In genomic region chrX:643211-643720, GRCh38 we compare ENCODE assay signal across 15 cellular contexts. TPM values are rescaled to one million over a fixed set of nuclear protein-coding genes. Genes with fewer than 3 reads are reported as not detected.
"Had no signal": no experiment of that assay in that cellular context is flagged by ENCODE, and none has a peak within 500 bp of the region (broad histone marks: within the 10 kb centered on the region; RNA-seq: fewer than 3 reads in every experiment).

No MANE protein-coding gene starts in this region.

RNA-seq across cellular contexts. Expression of gene SHOX, which starts 12.7 kb away (rescaled TPM):
- total RNA-seq: heart left ventricle; kidney; left lung; liver; lung; naive thymus-derived CD8-positive, alpha-beta T cell; pancreas; psoas muscle; smooth muscle cell; thyroid gland; upper lobe of right lung; uterus had no signal
- polyA plus RNA-seq: heart left ventricle; immature natural killer cell; liver; lung; naive thymus-derived CD8-positive, alpha-beta T cell; neural cell; pancreas; smooth muscle cell; stomach had no signal
